38 cellular contexts compared by ENCODE assay signal in genomic region chr9:133799106-133799505, GRCh38.
"Had no signal": no experiment of that assay in that cellular context is flagged by ENCODE, and none has a peak within 500 bp of the region (broad histone marks: within the 10 kb centered on the region; RNA-seq: fewer than 3 reads in every experiment).

No MANE protein-coding gene starts in this region.

- H3K27ac Mint-ChIP-seq: activated B cell treated with CpG ODN at 0.5 μM for 24 hours; activated CD4-positive, alpha-beta memory T cell treated with anti-CD3 and anti-CD28 coated beads for 36 hours; activated CD4-positive, alpha-beta T cell treated with anti-CD3 and anti-CD28 coated beads, Interleukin-2, amount 10 ng/mL, durations not matched to agents 24 days and 14 days; activated CD8-positive, alpha-beta T cell treated with anti-CD3 and anti-CD28 coated beads for 36 hours; activated naive CD4-positive, alpha-beta T cell treated with anti-CD3 and anti-CD28 coated beads for 36 hours; activated naive CD4-positive, alpha-beta T cell treated with anti-CD3 and anti-CD28 coated beads, Interleukin-2, amount 50 U/mL, for 72 hours; activated naive CD8-positive, alpha-beta T cell treated with anti-CD3 and anti-CD28 coated beads for 36 hours; activated T-cell treated with anti-CD3 and anti-CD28 coated beads, Interleukin-2, amount 50 U/mL, for 72 hours; activated T-helper 17 cell treated with anti-CD3 and anti-CD28 coated beads, Interleukin-2, amount 50 U/mL, for 72 hours; T-cell had no signal

- H3K4me3 ChIP-seq: adrenal gland, body of pancreas, breast epithelium, cardiac muscle cell had no signal

- H3K9me3 ChIP-seq: adrenal gland, body of pancreas, breast epithelium had no signal

- H3K27me3 Mint-ChIP-seq: activated B cell treated with CpG ODN at 0.5 μM for 24 hours; activated CD4-positive, alpha-beta memory T cell treated with anti-CD3 and anti-CD28 coated beads for 36 hours; activated CD4-positive, alpha-beta T cell treated with anti-CD3 and anti-CD28 coated beads, Interleukin-2, amount 10 ng/mL, durations not matched to agents 24 days and 14 days; activated CD8-positive, alpha-beta T cell treated with anti-CD3 and anti-CD28 coated beads for 36 hours; activated naive CD8-positive, alpha-beta T cell treated with anti-CD3 and anti-CD28 coated beads for 36 hours; activated T-helper 17 cell treated with anti-CD3 and anti-CD28 coated beads, Interleukin-2, amount 50 U/mL, for 72 hours; central memory CD8-positive, alpha-beta T cell; T-cell had no signal

- H3K9me3 Mint-ChIP-seq: activated B cell treated with CpG ODN at 0.5 μM for 24 hours; activated CD4-positive, alpha-beta memory T cell treated with anti-CD3 and anti-CD28 coated beads for 36 hours; activated CD4-positive, alpha-beta T cell treated with anti-CD3 and anti-CD28 coated beads, Interleukin-2, amount 10 ng/mL, durations not matched to agents 24 days and 14 days; activated CD8-positive, alpha-beta T cell treated with anti-CD3 and anti-CD28 coated beads for 36 hours; activated naive CD4-positive, alpha-beta T cell treated with anti-CD3 and anti-CD28 coated beads for 36 hours; activated naive CD4-positive, alpha-beta T cell treated with anti-CD3 and anti-CD28 coated beads, Interleukin-2, amount 50 U/mL, for 72 hours; activated naive CD8-positive, alpha-beta T cell treated with anti-CD3 and anti-CD28 coated beads for 36 hours; activated T-cell treated with anti-CD3 and anti-CD28 coated beads, Interleukin-2, amount 50 U/mL, for 4 hours; activated T-cell treated with anti-CD3 and anti-CD28 coated beads, Interleukin-2, amount 50 U/mL, for 72 hours; activated T-helper 1 cell treated with anti-CD3 and anti-CD28 coated beads, Interleukin-12 subunit alpha, Interleukin-12 subunit beta, Interleukin-2, Interleukin-4 antibody, amounts not matched to agents 30 ng/mL and 10 ng/mL and 1 ng/mL, durations not matched to agents 14 hours and 24 hours and 36 hours; activated T-helper 17 cell treated with anti-CD3 and anti-CD28 coated beads, Interleukin-2, amount 50 U/mL, for 72 hours; central memory CD8-positive, alpha-beta T cell; T-cell had no signal

- ATAC-seq: activated CD8-positive, alpha-beta T cell treated with anti-CD3 and anti-CD28 coated beads for 36 hours; activated naive CD4-positive, alpha-beta T cell treated with anti-CD3 and anti-CD28 coated beads, Interleukin-2, amount 50 U/mL, for 72 hours; activated T-cell treated with anti-CD3 and anti-CD28 coated beads, Interleukin-2, amount 50 U/mL, for 4 hours; activated T-cell treated with anti-CD3 and anti-CD28 coated beads, Interleukin-2, amount 50 U/mL, for 72 hours; activated T-helper 17 cell treated with anti-CD3 and anti-CD28 coated beads, Interleukin-2, amount 50 U/mL, for 72 hours; body of pancreas; T-cell; T-helper 17 cell had no signal

- H3K27me3 ChIP-seq: adrenal gland, body of pancreas, brain microvascular endothelial cell, breast epithelium, cardiac muscle cell had no signal

- H3K36me3 ChIP-seq: breast epithelium, cardiac muscle cell had no signal

- H3K4me1 ChIP-seq: body of pancreas, breast epithelium had no signal

- DNase-seq: activated B cell treated with CpG ODN at 0.5 μM for 24 hours; activated CD4-positive, alpha-beta memory T cell treated with anti-CD3 and anti-CD28 coated beads for 36 hours; activated CD4-positive, alpha-beta T cell treated with anti-CD3 and anti-CD28 coated beads for 4 hours; activated CD4-positive, alpha-beta T cell treated with anti-CD3 and anti-CD28 coated beads, Interleukin-2, amount 10 ng/mL, durations not matched to agents 24 days and 14 days; activated CD4-positive, alpha-beta T cell treated with anti-CD3 and anti-CD28 coated beads, Interleukin-2, amount 50 U/mL, for 1 hour; activated CD4-positive, alpha-beta T cell treated with anti-CD3 and anti-CD28 coated beads, Interleukin-2, amount 50 U/mL, for 4 hours; activated CD4-positive, CD25-positive, alpha-beta regulatory T cell treated with anti-CD3 and anti-CD28 coated beads, Interleukin-2, amount 50 U/mL, for 72 hours; activated CD8-positive, alpha-beta memory T cell treated with anti-CD3 and anti-CD28 coated beads, Interleukin-2, amount 50 U/mL, for 4 hours; activated CD8-positive, alpha-beta T cell treated with anti-CD3 and anti-CD28 coated beads for 36 hours; activated effector memory CD4-positive, alpha-beta T cell treated with anti-CD3 and anti-CD28 coated beads, Interleukin-2, amount 50 U/mL, for 16 hours; activated gamma-delta T cell treated with Interleukin-2 at 50 U/mL for 16 hours; activated naive CD4-positive, alpha-beta T cell; activated naive CD4-positive, alpha-beta T cell treated with anti-CD3 and anti-CD28 coated beads for 36 hours; activated naive CD4-positive, alpha-beta T cell treated with anti-CD3 and anti-CD28 coated beads, Interleukin-2, amount 50 U/mL, for 16 hours; activated naive CD8-positive, alpha-beta T cell treated with anti-CD3 and anti-CD28 coated beads for 36 hours; activated T-cell treated with anti-CD3 and anti-CD28 coated beads for 4 hours; activated T-cell treated with anti-CD3 and anti-CD28 coated beads, Interleukin-2, amount 50 U/mL, for 1 hour; activated T-cell treated with anti-CD3 and anti-CD28 coated beads, Interleukin-2, amount 50 U/mL, for 4 hours; activated T-cell treated with anti-CD3 and anti-CD28 coated beads, Interleukin-2, amount 50 U/mL, for 72 hours; adrenal gland; amniotic stem cell; aorta; body of pancreas; brain microvascular endothelial cell; caudate nucleus; cerebellar nuclear complex; T-cell; T-helper 17 cell; T-helper 9 cell; WERI-Rb-1 had no signal

- H3K27ac ChIP-seq: adrenal gland, body of pancreas, brain microvascular endothelial cell, breast epithelium, cardiac muscle cell, WERI-Rb-1 had no signal

- H3K36me3 Mint-ChIP-seq: activated CD4-positive, alpha-beta memory T cell treated with anti-CD3 and anti-CD28 coated beads for 36 hours; activated naive CD4-positive, alpha-beta T cell treated with anti-CD3 and anti-CD28 coated beads, Interleukin-2, amount 50 U/mL, for 72 hours; activated naive CD8-positive, alpha-beta T cell treated with anti-CD3 and anti-CD28 coated beads for 36 hours; T-cell had no signal

- H3K4me3 Mint-ChIP-seq: activated B cell treated with CpG ODN at 0.5 μM for 24 hours; activated CD4-positive, alpha-beta memory T cell treated with anti-CD3 and anti-CD28 coated beads for 36 hours; activated CD4-positive, alpha-beta T cell treated with anti-CD3 and anti-CD28 coated beads, Interleukin-2, amount 10 ng/mL, durations not matched to agents 24 days and 14 days; activated CD8-positive, alpha-beta T cell treated with anti-CD3 and anti-CD28 coated beads for 36 hours; activated naive CD4-positive, alpha-beta T cell treated with anti-CD3 and anti-CD28 coated beads for 36 hours; activated naive CD8-positive, alpha-beta T cell treated with anti-CD3 and anti-CD28 coated beads for 36 hours; activated T-cell treated with anti-CD3 and anti-CD28 coated beads, Interleukin-2, amount 50 U/mL, for 4 hours; activated T-cell treated with anti-CD3 and anti-CD28 coated beads, Interleukin-2, amount 50 U/mL, for 72 hours; activated T-helper 1 cell treated with anti-CD3 and anti-CD28 coated beads, Interleukin-12 subunit alpha, Interleukin-12 subunit beta, Interleukin-2, Interleukin-4 antibody, amounts not matched to agents 30 ng/mL and 10 ng/mL and 1 ng/mL, durations not matched to agents 14 hours and 24 hours and 36 hours; activated T-helper 17 cell treated with anti-CD3 and anti-CD28 coated beads, Interleukin-2, amount 50 U/mL, for 72 hours; central memory CD8-positive, alpha-beta T cell; T-cell; T-helper 17 cell had no signal

- FAIRE-seq: astrocyte, TTC549 had no signal

- H3K4me1 Mint-ChIP-seq: activated CD4-positive, alpha-beta T cell treated with anti-CD3 and anti-CD28 coated beads, Interleukin-2, amount 10 ng/mL, durations not matched to agents 24 days and 14 days; activated naive CD8-positive, alpha-beta T cell treated with anti-CD3 and anti-CD28 coated beads for 36 hours; activated T-helper 17 cell treated with anti-CD3 and anti-CD28 coated beads, Interleukin-2, amount 50 U/mL, for 72 hours; central memory CD8-positive, alpha-beta T cell; T-cell had no signal
